Comparison of ENCODE assay signal across 9 cellular contexts in genomic region chr7:1567893-1568292, GRCh38. TPM values are rescaled to one million over a fixed set of nuclear protein-coding genes. Genes with fewer than 3 reads are reported as not detected.
A peak's percentile ranks its signal among the peaks of the same experiment; 100 is the strongest.
DNase-seq lines count a peak whose midpoint lies in the region; TF ChIP-seq lines count a peak whose summit lies in the region.
"Had no signal": no experiment of that assay in that cellular context is flagged by ENCODE, and none has a peak within 500 bp of the region (broad histone marks: within the 10 kb centered on the region; RNA-seq: fewer than 3 reads in every experiment).

No MANE protein-coding gene starts in this region.

- H2AFZ ChIP-seq in SK-N-SH (ENCODE audit: low read depth) (no peak overlapping the region), smooth muscle cell (ENCODE audit: low read depth) (no peak overlapping the region)

- H3K27me3 ChIP-seq in SK-N-SH (ENCODE audit: insufficient read depth), result no peaks in the 10 kb centered on the region
- no peaks in the 10 kb centered on the region for H3K27me3 ChIP-seq in smooth muscle cell (ENCODE audit: low read depth)

- H3K4me1 ChIP-seq in SK-N-SH (ENCODE audit: control insufficient read depth in 1 of 2, insufficient read depth in 2 of 2, low read depth in 1 of 2, low read length in 1 of 2), result peaks cover 8 to 17% of the 10 kb centered on the region in 2 experiments; a peak in 3 of 4 replicates
- peaks cover 17% of the 10 kb centered on the region for H3K4me1 ChIP-seq in smooth muscle cell (ENCODE audit: low read depth)

- TF ChIP-seq RAD21 in SK-N-SH (IDR thresholded peaks at IDR 0.05; ENCODE audit: low read length), result no peak

- no peaks in the 10 kb centered on the region for H3K36me3 Mint-ChIP-seq in endothelial cell (ENCODE audit: low read depth, unreplicated experiment)

- no peaks in the 10 kb centered on the region for H3K9me3 ChIP-seq in SK-N-SH
- H3K9me3 ChIP-seq in smooth muscle cell (replicated peaks; ENCODE audit: low read depth), result no peaks in the 10 kb centered on the region
- H3K9me3 ChIP-seq: lower lobe of right lung had no signal

- H3K27ac ChIP-seq in SK-N-SH (ENCODE audit: low read depth in 2 of 2, low read length in 1 of 2), result peak overlapping the region in 1 of 2 experiments; percentile 53; a peak in 2 of 4 replicates
- H3K27ac ChIP-seq in smooth muscle cell (ENCODE audit: low read depth), result peak overlapping the region; percentile 87
- H3K27ac ChIP-seq: lower lobe of right lung had no signal

- H3F3A ChIP-seq in SK-N-SH (replicated peaks; ENCODE audit: insufficient read depth) (peaks cover 33% of the 10 kb centered on the region), smooth muscle cell (ENCODE audit: low read depth) (peaks cover 27% of the 10 kb centered on the region)

- TF ChIP-seq EP300 in SK-N-SH (IDR thresholded peaks at IDR 0.05; ENCODE audit: borderline replicate concordance in 1 of 2, low read depth in 1 of 2, low read length in 1 of 2), result no peak

- H3K9ac ChIP-seq in SK-N-SH (no peak overlapping the region), smooth muscle cell (ENCODE audit: low read depth) (peak overlapping the region; percentile 64)

- H3K4me3 Mint-ChIP-seq in endothelial cell (ENCODE audit: unreplicated experiment), result no peak overlapping the region

- no peak overlapping the region for H3K27ac Mint-ChIP-seq in endothelial cell (ENCODE audit: unreplicated experiment)

- TF ChIP-seq CTCF in SK-N-SH (IDR thresholded peaks at IDR 0.05) (no peak), fibroblast of mammary gland (conservative IDR thresholded peaks at IDR 0.05; ENCODE audit: control insufficient read depth, insufficient read depth, low read depth, low read length) (no peak), smooth muscle cell (IDR thresholded peaks at IDR 0.05; ENCODE audit: borderline replicate concordance, insufficient read depth, poor library complexity, severe bottlenecking) (no peak), endothelial cell (IDR thresholded peaks at IDR 0.05; ENCODE audit: unreplicated experiment) (no peak)

- H4K20me1 ChIP-seq in SK-N-SH (ENCODE audit: insufficient read depth), result no peaks in the 10 kb centered on the region
- H4K20me1 ChIP-seq in smooth muscle cell (ENCODE audit: low read depth), result no peaks in the 10 kb centered on the region

- peaks cover 13% of the 10 kb centered on the region for H3K27me3 Mint-ChIP-seq in endothelial cell (ENCODE audit: unreplicated experiment)

- CTCF ChIA-PET in SK-N-SH (lab: Yijun Ruan, JAX), result interaction anchor here (1.2 kb wide), 1 partner anchor 11 kb away, joined by 5 read pairs; no protein-coding TSS in a partner anchor

- H3K9me3 Mint-ChIP-seq in endothelial cell (ENCODE audit: unreplicated experiment), result no peaks in the 10 kb centered on the region

- POLR2A ChIA-PET in SK-N-SH (lab: Yijun Ruan, JAX), result no interaction called here

- no peaks in the 10 kb centered on the region for H3K9me2 ChIP-seq in SK-N-SH

- DNase-seq in NCI-H2227 (lab: John Stamatoyannopoulos, UW; ENCODE audit: unreplicated experiment) (peak; percentile 27), NCI-H2227 treated with DMSO at 0.1 percent for 48 hours (lab: John Stamatoyannopoulos, UW) (no peak), SK-N-SH (peak; percentile 47), fibroblast of mammary gland (ENCODE audit: low read depth) (peak; percentile 97), smooth muscle cell (lab: John Stamatoyannopoulos, UW; ENCODE audit: unreplicated experiment) (peak; percentile 40), endothelial cell (ENCODE audit: low spot score) (no peak), NCI-H82 (lab: John Stamatoyannopoulos, UW) (no peak)
- DNase-seq in stimulated activated CD4-positive, alpha-beta T cell treated with anti-CD3 and anti-CD28 coated beads, Interleukin-2, amount 100 ng/mL, for 24 hours, result no peak
- DNase-seq: lower lobe of right lung had no signal

- H3K36me3 ChIP-seq in SK-N-SH (replicated peaks in 1 of 2; ENCODE audit: control insufficient read depth in 1 of 2, insufficient read depth in 2 of 2, low read length in 1 of 2), result peaks cover 10 to 11% of the 10 kb centered on the region in 2 experiments
- H3K36me3 ChIP-seq in smooth muscle cell (ENCODE audit: low read depth), result no peaks in the 10 kb centered on the region

- peaks cover 32% of the 10 kb centered on the region for H3K79me2 ChIP-seq in SK-N-SH (ENCODE audit: insufficient read depth)
- peaks cover 10% of the 10 kb centered on the region for H3K79me2 ChIP-seq in smooth muscle cell (ENCODE audit: low read depth)

- H3K4me3 ChIP-seq in SK-N-SH (ENCODE audit: low read depth in 2 of 2, low read length in 1 of 2) (no peak overlapping the region), fibroblast of mammary gland (ENCODE audit: control insufficient read depth, low read depth, low read length) (peak overlapping the region; percentile 28), smooth muscle cell (no peak overlapping the region)
- H3K4me3 ChIP-seq: lower lobe of right lung had no signal

- peaks cover 7% of the 10 kb centered on the region for H3K4me1 Mint-ChIP-seq in endothelial cell (ENCODE audit: unreplicated experiment)

- peak overlapping the region; percentile 59 for H3K4me2 ChIP-seq in SK-N-SH
- H3K4me2 ChIP-seq in smooth muscle cell, result peak overlapping the region; percentile 88

- 76% methylated on average over 13 of the region's 13 CpGs for WGBS in SK-N-SH (ENCODE audit: low lambda C conversion rate)
- 41% methylated on average over 13 of the region's 13 CpGs for WGBS in smooth muscle cell (ENCODE audit: low lambda C conversion rate)

TF ChIP-seq in SK-N-SH, 30 proteins besides CTCF, POLR2A, EP300 and RAD21:
- TF ChIP-seq TCF12 (IDR thresholded peaks at IDR 0.05), result 0 out of 2 replicates have a peak, but pooled peaks have one; percentile 8
- TF ChIP-seq TEAD4 (IDR thresholded peaks at IDR 0.05; ENCODE audit: borderline replicate concordance, insufficient read depth), result no peak
- no peak for TF ChIP-seq JUND (IDR thresholded peaks at IDR 0.05)
TF ChIP-seq in SK-N-SH: peak in this region for 1.

RNA-seq across cellular contexts. Expression of gene PSMG3, which starts 1.9 kb away (rescaled TPM):
- polyA plus RNA-seq in SK-N-SH (2012; rRNA removed) (106 and 109 TPM in 2 replicates), smooth muscle cell (45.2 and 45.3 TPM in 2 replicates)
- polyA plus RNA-seq in SK-N-SH (2012; cell fraction: cytosol; rRNA removed), result 71.7 and 94.8 TPM in 2 replicates
- 82.8 and 87.7 TPM in 2 replicates for polyA plus RNA-seq in SK-N-SH (2012; cell fraction: nucleus; rRNA removed)
- total RNA-seq in smooth muscle cell (24.5 and 30.7 TPM in 2 replicates), endothelial cell (ENCODE audit: unreplicated experiment) (20.3 TPM)

RNA-seq across cellular contexts. Expression of gene TMEM184A, which starts 11.9 kb away (rescaled TPM):
- polyA plus RNA-seq in SK-N-SH (2012; rRNA removed) (1.5 and 1.8 TPM in 2 replicates), smooth muscle cell (1.6 and 4.5 TPM in 2 replicates)
- polyA plus RNA-seq in SK-N-SH (2012; cell fraction: cytosol; rRNA removed), result 0.43 and 0.46 TPM in 2 replicates
- 6.5 and 6.7 TPM in 2 replicates for polyA plus RNA-seq in SK-N-SH (2012; cell fraction: nucleus; rRNA removed)
- total RNA-seq in smooth muscle cell (4.8 and 6.6 TPM in 2 replicates), endothelial cell (ENCODE audit: unreplicated experiment) (0.21 TPM)

RNA-seq across cellular contexts. Expression of gene MAFK, which starts 37.4 kb away (rescaled TPM):
- polyA plus RNA-seq in SK-N-SH (2012; rRNA removed) (33.0 and 33.2 TPM in 2 replicates), smooth muscle cell (2.8 and 4.4 TPM in 2 replicates)
- 8.3 and 12.2 TPM in 2 replicates for polyA plus RNA-seq in SK-N-SH (2012; cell fraction: cytosol; rRNA removed)
- polyA plus RNA-seq in SK-N-SH (2012; cell fraction: nucleus; rRNA removed), result 240 and 252 TPM in 2 replicates
- total RNA-seq in smooth muscle cell (8.5 and 8.8 TPM in 2 replicates), endothelial cell (ENCODE audit: unreplicated experiment) (3.4 TPM)

Comparison
In these comparisons a context has a peak if more than half of its experiments do, and no peak if none do; other contexts are left out.
1. DNase-seq: peak in NCI-H2227 (single experiment), SK-N-SH (single experiment), fibroblast of mammary gland (single experiment) and smooth muscle cell (single experiment); none in NCI-H2227 treated with DMSO at 0.1 percent for 48 hours (single experiment), stimulated activated CD4-positive, alpha-beta T cell treated with anti-CD3 and anti-CD28 coated beads, Interleukin-2, amount 100 ng/mL, for 24 hours (0 of 2), endothelial cell (single experiment) and NCI-H82 (single experiment).